17 cellular contexts compared by ENCODE assay signal in genomic region chr20:60034231-60035110, GRCh38.
DNase-seq lines count a peak whose midpoint lies in the region; ATAC-seq, FAIRE-seq and TF ChIP-seq lines count a peak whose summit lies in the region.
"Had no signal": no experiment of that assay in that cellular context is flagged by ENCODE, and none has a peak within 500 bp of the region (broad histone marks: within the 10 kb centered on the region; RNA-seq: fewer than 3 reads in every experiment).

No MANE protein-coding gene starts in this region.

- H3K27ac ChIP-seq in astrocyte (ENCODE audit: low read depth, low read length) (no peak overlapping the region), upper lobe of right lung (no peak overlapping the region)
- H3K27ac ChIP-seq: BLaER1 treated with 17β-estradiol and CSF1 and Interleukin-3, amounts not matched to agents 10 nM and 100 nM had no signal

- H3K27ac Mint-ChIP-seq in astrocyte (ENCODE audit: unreplicated experiment) (peak overlapping the region; percentile 80), nephron progenitor cell (peak overlapping the region; percentile 86)
- H3K27ac Mint-ChIP-seq: activated CD4-positive, alpha-beta T cell treated with anti-CD3 and anti-CD28 coated beads for 36 hours; activated T-cell treated with anti-CD3 and anti-CD28 coated beads, Interleukin-2, amount 50 U/mL, for 24 hours; T-helper 1 cell treated with Interleukin-12 subunit alpha and Interleukin-12 subunit beta and Interleukin-4 antibody, amounts not matched to agents 30 μg/mL and 1 μg/mL, for 36 hours had no signal

- H3K9me3 Mint-ChIP-seq in astrocyte (ENCODE audit: unreplicated experiment) (peaks cover 4% of the 10 kb centered on the region), nephron progenitor cell (peaks cover 9% of the 10 kb centered on the region)

- peak; percentile 96 for ATAC-seq in left ventricle myocardium superior
- ATAC-seq in upper lobe of right lung, result peak; percentile 80
- ATAC-seq: activated CD4-positive, alpha-beta T cell treated with anti-CD3 and anti-CD28 coated beads for 36 hours; Panc1 had no signal

- DNase-seq in astrocyte (ENCODE audit: low read depth) (no peak), left ventricle myocardium superior (peak; percentile 73), nephron progenitor cell (peak; percentile 22), upper lobe of right lung (no peak), NCI-H69 (lab: John Stamatoyannopoulos, UW) (no peak), NCI-H1694 (lab: John Stamatoyannopoulos, UW) (no peak)
- no peak for DNase-seq in activated CD4-positive, alpha-beta T cell treated with anti-CD3 and anti-CD28 coated beads for 1 hour
- DNase-seq: activated CD4-positive, alpha-beta T cell treated with anti-CD3 and anti-CD28 coated beads for 36 hours; activated T-cell treated with anti-CD3 and anti-CD28 coated beads, Interleukin-2, amount 50 U/mL, for 24 hours; EL; NCI-H1436 treated with DMSO at 0.1 percent for 48 hours; NCI-H524 treated with DMSO at 0.1 percent for 48 hours; stimulated activated CD8-positive, alpha-beta memory T cell treated with anti-CD3 and anti-CD28 coated beads, Interleukin-4, amount 100 ng/mL, for 48 hours had no signal

- H3K79me2 ChIP-seq in astrocyte (ENCODE audit: insufficient read depth, low read length), result no peaks in the 10 kb centered on the region

- FAIRE-seq in astrocyte (lab: Jason Lieb, UNC), result no peak
- FAIRE-seq: GM12892 had no signal

- no peak overlapping the region for H3K4me3 Mint-ChIP-seq in astrocyte (ENCODE audit: unreplicated experiment)
- H3K4me3 Mint-ChIP-seq in nephron progenitor cell, result no peak overlapping the region
- H3K4me3 Mint-ChIP-seq: activated CD4-positive, alpha-beta T cell treated with anti-CD3 and anti-CD28 coated beads for 36 hours; activated T-cell treated with anti-CD3 and anti-CD28 coated beads, Interleukin-2, amount 50 U/mL, for 24 hours; T-helper 1 cell treated with Interleukin-12 subunit alpha and Interleukin-12 subunit beta and Interleukin-4 antibody, amounts not matched to agents 30 μg/mL and 1 μg/mL, for 36 hours had no signal

- no peak overlapping the region for H3K4me2 ChIP-seq in astrocyte (ENCODE audit: low read length)
- H3K4me2 ChIP-seq: BLaER1 treated with 17β-estradiol and CSF1 and Interleukin-3, amounts not matched to agents 10 nM and 100 nM had no signal

- peaks cover 25% of the 10 kb centered on the region for H3K4me1 Mint-ChIP-seq in astrocyte (ENCODE audit: low read depth, unreplicated experiment)
- peaks cover 37% of the 10 kb centered on the region for H3K4me1 Mint-ChIP-seq in nephron progenitor cell
- H3K4me1 Mint-ChIP-seq: activated CD4-positive, alpha-beta T cell treated with anti-CD3 and anti-CD28 coated beads for 36 hours had no signal

- H4K20me1 ChIP-seq in astrocyte (ENCODE audit: insufficient read depth, low read length), result no peaks in the 10 kb centered on the region
- H4K20me1 ChIP-seq: BLaER1 treated with 17β-estradiol and CSF1 and Interleukin-3, amounts not matched to agents 10 nM and 100 nM had no signal

- TF ChIP-seq CTCF in astrocyte (IDR thresholded peaks at IDR 0.05; ENCODE audit: insufficient read depth, low read depth, low read length) (no peak), nephron progenitor cell (IDR thresholded peaks at IDR 0.05) (no peak), upper lobe of right lung (IDR thresholded peaks at IDR 0.05) (no peak)

- no peaks in the 10 kb centered on the region for H3K36me3 Mint-ChIP-seq in astrocyte (ENCODE audit: low read depth, unreplicated experiment)
- H3K36me3 Mint-ChIP-seq in nephron progenitor cell (ENCODE audit: low read depth), result no peaks in the 10 kb centered on the region

- H3K4me3 ChIP-seq in astrocyte (ENCODE audit: insufficient read depth, low read depth, low read length) (no peak overlapping the region), upper lobe of right lung (no peak overlapping the region)
- H3K4me3 ChIP-seq: BLaER1 treated with 17β-estradiol and CSF1 and Interleukin-3, amounts not matched to agents 10 nM and 100 nM had no signal

- no peaks in the 10 kb centered on the region for H3K36me3 ChIP-seq in astrocyte (ENCODE audit: insufficient read depth, low read length)
- no peaks in the 10 kb centered on the region for H3K36me3 ChIP-seq in upper lobe of right lung
- H3K36me3 ChIP-seq: BLaER1 treated with 17β-estradiol and CSF1 and Interleukin-3, amounts not matched to agents 10 nM and 100 nM had no signal

- intact Hi-C loops in left ventricle myocardium superior (cut with micrococcal nuclease), result no loop called here
- intact Hi-C loops in upper lobe of right lung (cut with DNase I), result no loop called here

- no peak overlapping the region for H3K9ac ChIP-seq in astrocyte (ENCODE audit: low read length)
- H3K9ac ChIP-seq: BLaER1 treated with 17β-estradiol and CSF1 and Interleukin-3, amounts not matched to agents 10 nM and 100 nM had no signal

- H3K9me3 ChIP-seq in astrocyte (ENCODE audit: insufficient read depth, low read depth, low read length) (no peaks in the 10 kb centered on the region), upper lobe of right lung (no peaks in the 10 kb centered on the region)

- H3K4me1 ChIP-seq in astrocyte (ENCODE audit: insufficient read depth, low read length), result no peaks in the 10 kb centered on the region
- H3K4me1 ChIP-seq in upper lobe of right lung, result peaks cover 7% of the 10 kb centered on the region

- H2AFZ ChIP-seq in astrocyte (ENCODE audit: low read depth, low read length), result no peak overlapping the region

- H3K27me3 Mint-ChIP-seq in astrocyte (ENCODE audit: low read depth, unreplicated experiment) (no peaks in the 10 kb centered on the region), nephron progenitor cell (ENCODE audit: low read depth, poor library complexity) (peaks cover 12% of the 10 kb centered on the region)
- H3K27me3 Mint-ChIP-seq: activated CD4-positive, alpha-beta T cell treated with anti-CD3 and anti-CD28 coated beads for 36 hours; activated T-cell treated with anti-CD3 and anti-CD28 coated beads, Interleukin-2, amount 50 U/mL, for 24 hours had no signal

- no peaks in the 10 kb centered on the region for H3K27me3 ChIP-seq in astrocyte (ENCODE audit: insufficient read depth, low read length)
- H3K27me3 ChIP-seq in upper lobe of right lung, result no peaks in the 10 kb centered on the region
- H3K27me3 ChIP-seq: BLaER1 treated with 17β-estradiol and CSF1 and Interleukin-3, amounts not matched to agents 10 nM and 100 nM had no signal

Comparison
In these comparisons a context has a peak if more than half of its experiments do, and no peak if none do; other contexts are left out.
1. DNase-seq: peak in left ventricle myocardium superior (single experiment) and nephron progenitor cell (single experiment); none in astrocyte (single experiment), upper lobe of right lung (single experiment), activated CD4-positive, alpha-beta T cell treated with anti-CD3 and anti-CD28 coated beads for 1 hour (single experiment), NCI-H69 (single experiment) and NCI-H1694 (single experiment).